ENCODE assay signal across 1 cellular context in the genomic region with DNA sequence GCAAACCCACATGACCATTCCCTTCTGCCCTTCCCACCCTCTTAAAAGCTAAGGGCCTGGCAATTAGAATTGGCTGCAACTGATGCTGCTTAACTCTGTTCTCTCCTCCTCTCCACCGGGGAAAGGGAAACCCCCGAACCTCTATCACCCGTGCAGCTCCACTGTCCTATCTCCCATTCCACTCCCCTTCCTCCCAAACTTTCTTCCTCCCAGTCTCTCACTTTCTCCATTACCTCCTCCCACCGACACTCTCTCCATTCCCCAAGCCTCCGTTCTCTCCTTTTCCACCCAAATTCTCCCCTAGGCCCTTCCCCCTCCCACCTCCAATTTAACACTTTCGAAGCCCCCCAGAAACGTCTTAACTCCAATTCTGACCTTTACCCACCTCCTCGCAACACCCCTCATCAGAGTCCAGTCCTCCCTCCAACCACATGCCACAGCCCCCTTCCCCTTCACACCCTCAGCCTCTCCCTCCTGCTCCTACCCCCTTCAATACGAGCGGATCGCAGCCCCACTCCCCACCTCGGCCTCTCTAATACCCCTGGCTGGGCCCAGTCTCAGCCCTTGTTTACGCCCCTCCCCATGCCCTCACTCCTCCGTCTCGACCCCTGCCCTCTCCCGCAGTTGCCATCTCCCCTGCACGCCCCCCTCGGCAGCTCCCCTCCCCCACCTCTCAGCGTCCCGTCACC.
TF ChIP-seq lines count a peak whose summit lies in the region.

No MANE protein-coding gene starts in this region.

TF ChIP-seq in HEK293, 187 proteins besides CTCF, POLR2A, EP300 and RAD21 (continued from another document):
- TF ChIP-seq ZNF518A (tag by site-specific recombination; conservative IDR thresholded peaks at IDR 0.05; ENCODE audit: low read depth) (no peak), ZNF600 (tag by site-specific recombination; IDR thresholded peaks at IDR 0.05) (0 out of 2 replicates have a peak, but pooled peaks have one; percentile 9), GLI4 (tag by site-specific recombination; IDR thresholded peaks at IDR 0.05) (no peak; the same call in 1 of the 2 replicates), ZSCAN16 (tag by site-specific recombination; IDR thresholded peaks at IDR 0.05) (no peak), ZNF10 (tag by site-specific recombination; IDR thresholded peaks at IDR 0.05) (peak; percentile 41; the same call in 1 of the 2 replicates), ZNF114 (tag by site-specific recombination; IDR thresholded peaks at IDR 0.05) (no peak), ZNF16 (tag by site-specific recombination; IDR thresholded peaks at IDR 0.05; ENCODE audit: low read depth) (peak; percentile 5; the same call in 1 of the 2 replicates), ZFHX2 (tag by site-specific recombination; conservative IDR thresholded peaks at IDR 0.05) (peak; percentile 69), ZNF747 (tag by site-specific recombination; IDR thresholded peaks at IDR 0.05) (no peak; the same call in 1 of the 2 replicates), ZNF776 (tag by site-specific recombination; IDR thresholded peaks at IDR 0.05; ENCODE audit: borderline replicate concordance) (peak; percentile 82; the same call in 1 of the 2 replicates), HIC1 (tag by site-specific recombination; IDR thresholded peaks at IDR 0.05) (peak; percentile 82; the same call in 1 of the 2 replicates), ZBTB6 (tag by site-specific recombination; IDR thresholded peaks at IDR 0.05) (no peak), MYNN (tag by site-specific recombination; IDR thresholded peaks at IDR 0.05; ENCODE audit: borderline replicate concordance) (no peak), ZNF571 (tag by site-specific recombination; IDR thresholded peaks at IDR 0.05) (no peak), ZNF76 (tag by site-specific recombination; IDR thresholded peaks at IDR 0.05; ENCODE audit: borderline replicate concordance, low read depth) (no peak; the same call in 1 of the 2 replicates), TRIM28 (IDR thresholded peaks at IDR 0.05; ENCODE audit: borderline replicate concordance, low read length) (no peak), SCRT2 (tag by site-specific recombination; IDR thresholded peaks at IDR 0.05) (no peak), ZNF350 (tag by site-specific recombination; IDR thresholded peaks at IDR 0.05) (no peak), ZNF175 (tag by site-specific recombination; IDR thresholded peaks at IDR 0.05) (no peak), FEZF1 (tag by site-specific recombination; IDR thresholded peaks at IDR 0.05) (no peak), ZFP37 (tag by site-specific recombination; IDR thresholded peaks at IDR 0.05) (peak; percentile 76), ZFP69B (tag by site-specific recombination; IDR thresholded peaks at IDR 0.05) (peak; percentile 66), ZNF530 (tag by site-specific recombination; IDR thresholded peaks at IDR 0.05; ENCODE audit: low read depth) (0 out of 2 replicates have a peak, but pooled peaks have one; percentile 28), ZNF626 (tag by site-specific recombination; IDR thresholded peaks at IDR 0.05) (no peak), SP7 (tag by site-specific recombination; IDR thresholded peaks at IDR 0.05) (no peak; the same call in none of the 2 replicates), REPIN1 (tag by site-specific recombination; IDR thresholded peaks at IDR 0.05; ENCODE audit: low read depth) (peak; percentile 80; the same call in 1 of the 2 replicates), ZBTB20 (tag by site-specific recombination; IDR thresholded peaks at IDR 0.05) (peak; percentile 82)
- TF ChIP-seq, protein P1, sequence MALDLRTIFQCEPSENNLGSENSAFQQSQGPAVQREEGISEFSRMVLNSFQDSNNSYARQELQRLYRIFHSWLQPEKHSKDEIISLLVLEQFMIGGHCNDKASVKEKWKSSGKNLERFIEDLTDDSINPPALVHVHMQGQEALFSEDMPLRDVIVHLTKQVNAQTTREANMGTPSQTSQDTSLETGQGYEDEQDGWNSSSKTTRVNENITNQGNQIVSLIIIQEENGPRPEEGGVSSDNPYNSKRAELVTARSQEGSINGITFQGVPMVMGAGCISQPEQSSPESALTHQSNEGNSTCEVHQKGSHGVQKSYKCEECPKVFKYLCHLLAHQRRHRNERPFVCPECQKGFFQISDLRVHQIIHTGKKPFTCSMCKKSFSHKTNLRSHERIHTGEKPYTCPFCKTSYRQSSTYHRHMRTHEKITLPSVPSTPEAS (tag by site-specific recombination; IDR thresholded peaks at IDR 0.05), result peak; percentile 19; the same call in 1 of the 2 replicates
- TF ChIP-seq, protein P2, sequence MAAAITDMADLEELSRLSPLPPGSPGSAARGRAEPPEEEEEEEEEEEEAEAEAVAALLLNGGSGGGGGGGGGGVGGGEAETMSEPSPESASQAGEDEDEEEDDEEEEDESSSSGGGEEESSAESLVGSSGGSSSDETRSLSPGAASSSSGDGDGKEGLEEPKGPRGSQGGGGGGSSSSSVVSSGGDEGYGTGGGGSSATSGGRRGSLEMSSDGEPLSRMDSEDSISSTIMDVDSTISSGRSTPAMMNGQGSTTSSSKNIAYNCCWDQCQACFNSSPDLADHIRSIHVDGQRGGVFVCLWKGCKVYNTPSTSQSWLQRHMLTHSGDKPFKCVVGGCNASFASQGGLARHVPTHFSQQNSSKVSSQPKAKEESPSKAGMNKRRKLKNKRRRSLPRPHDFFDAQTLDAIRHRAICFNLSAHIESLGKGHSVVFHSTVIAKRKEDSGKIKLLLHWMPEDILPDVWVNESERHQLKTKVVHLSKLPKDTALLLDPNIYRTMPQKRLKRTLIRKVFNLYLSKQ (tag by site-specific recombination; IDR thresholded peaks at IDR 0.05; ENCODE audit: borderline replicate concordance), result no peak
- TF ChIP-seq, protein P3, sequence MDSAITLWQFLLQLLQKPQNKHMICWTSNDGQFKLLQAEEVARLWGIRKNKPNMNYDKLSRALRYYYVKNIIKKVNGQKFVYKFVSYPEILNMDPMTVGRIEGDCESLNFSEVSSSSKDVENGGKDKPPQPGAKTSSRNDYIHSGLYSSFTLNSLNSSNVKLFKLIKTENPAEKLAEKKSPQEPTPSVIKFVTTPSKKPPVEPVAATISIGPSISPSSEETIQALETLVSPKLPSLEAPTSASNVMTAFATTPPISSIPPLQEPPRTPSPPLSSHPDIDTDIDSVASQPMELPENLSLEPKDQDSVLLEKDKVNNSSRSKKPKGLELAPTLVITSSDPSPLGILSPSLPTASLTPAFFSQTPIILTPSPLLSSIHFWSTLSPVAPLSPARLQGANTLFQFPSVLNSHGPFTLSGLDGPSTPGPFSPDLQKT (IDR thresholded peaks at IDR 0.05; ENCODE audit: borderline replicate concordance, low read depth, low read length), result no peak
- TF ChIP-seq, protein P4, sequence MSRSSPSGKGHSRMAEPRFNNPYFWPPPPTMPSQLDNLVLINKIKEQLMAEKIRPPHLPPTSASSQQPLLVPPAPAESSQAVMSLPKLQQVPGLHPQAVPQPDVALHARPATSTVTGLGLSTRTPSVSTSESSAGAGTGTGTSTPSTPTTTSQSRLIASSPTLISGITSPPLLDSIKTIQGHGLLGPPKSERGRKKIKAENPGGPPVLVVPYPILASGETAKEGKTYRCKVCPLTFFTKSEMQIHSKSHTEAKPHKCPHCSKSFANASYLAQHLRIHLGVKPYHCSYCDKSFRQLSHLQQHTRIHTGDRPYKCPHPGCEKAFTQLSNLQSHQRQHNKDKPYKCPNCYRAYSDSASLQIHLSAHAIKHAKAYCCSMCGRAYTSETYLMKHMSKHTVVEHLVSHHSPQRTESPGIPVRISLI (tag by site-specific recombination; IDR thresholded peaks at IDR 0.05), result no peak
